Comparison of ENCODE assay signal across 1 cellular context in the genomic region with DNA sequence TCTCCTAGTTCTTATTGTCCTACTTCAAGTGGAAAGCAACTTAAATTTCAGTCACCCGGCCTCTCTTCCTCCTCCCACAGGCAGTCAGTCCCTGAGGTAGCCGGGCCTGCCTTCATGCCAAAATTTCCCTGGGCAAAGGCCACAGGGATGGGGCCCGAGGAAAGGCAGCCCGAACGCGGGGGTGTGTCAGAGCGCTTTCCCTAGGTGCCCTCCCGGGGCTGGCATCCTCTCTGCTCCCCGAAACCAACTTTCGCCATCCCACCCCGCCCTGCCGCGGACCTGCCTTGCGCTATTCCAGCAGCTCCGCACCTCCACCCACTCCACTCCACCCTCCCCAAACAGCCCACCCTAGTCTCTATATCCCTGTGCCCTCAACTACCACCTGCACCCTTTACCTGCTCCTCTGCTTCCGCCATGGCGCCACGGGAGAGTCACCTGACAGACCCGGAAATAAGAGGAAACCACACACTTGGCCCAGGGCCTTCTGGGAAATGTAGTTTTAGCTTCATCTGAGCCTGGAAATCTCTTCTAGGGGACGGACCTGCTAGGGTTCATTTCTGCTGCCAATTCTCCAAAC.
A peak's percentile ranks its signal among the peaks of the same experiment; 100 is the strongest.
TF ChIP-seq lines count a peak whose summit lies in the region.

A gene (minus strand): TSS at position 433 of the 577 bp plus-strand sequence. CDS start 17 bp downstream, at position 416.

TF ChIP-seq in HEK293, 187 proteins besides CTCF, POLR2A, EP300 and RAD21 (continued from another document and continues in another):
- TF ChIP-seq, protein P1, sequence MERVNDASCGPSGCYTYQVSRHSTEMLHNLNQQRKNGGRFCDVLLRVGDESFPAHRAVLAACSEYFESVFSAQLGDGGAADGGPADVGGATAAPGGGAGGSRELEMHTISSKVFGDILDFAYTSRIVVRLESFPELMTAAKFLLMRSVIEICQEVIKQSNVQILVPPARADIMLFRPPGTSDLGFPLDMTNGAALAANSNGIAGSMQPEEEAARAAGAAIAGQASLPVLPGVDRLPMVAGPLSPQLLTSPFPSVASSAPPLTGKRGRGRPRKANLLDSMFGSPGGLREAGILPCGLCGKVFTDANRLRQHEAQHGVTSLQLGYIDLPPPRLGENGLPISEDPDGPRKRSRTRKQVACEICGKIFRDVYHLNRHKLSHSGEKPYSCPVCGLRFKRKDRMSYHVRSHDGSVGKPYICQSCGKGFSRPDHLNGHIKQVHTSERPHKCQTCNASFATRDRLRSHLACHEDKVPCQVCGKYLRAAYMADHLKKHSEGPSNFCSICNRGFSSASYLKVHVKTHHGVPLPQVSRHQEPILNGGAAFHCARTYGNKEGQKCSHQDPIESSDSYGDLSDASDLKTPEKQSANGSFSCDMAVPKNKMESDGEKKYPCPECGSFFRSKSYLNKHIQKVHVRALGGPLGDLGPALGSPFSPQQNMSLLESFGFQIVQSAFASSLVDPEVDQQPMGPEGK (tag by site-specific recombination; IDR thresholded peaks at IDR 0.05) = peak; percentile 47
- TF ChIP-seq ZBTB7A (tag by site-specific recombination; IDR thresholded peaks at IDR 0.05; ENCODE audit: low read depth) (no peak), ZNF600 (tag by site-specific recombination; IDR thresholded peaks at IDR 0.05) (peak; percentile 63), KLF16 (tag by site-specific recombination; IDR thresholded peaks at IDR 0.05) (peak; percentile 86), ZNF549 (tag by site-specific recombination; IDR thresholded peaks at IDR 0.05) (no peak), GLIS1 (tag by site-specific recombination; IDR thresholded peaks at IDR 0.05) (peak; percentile 67), YY1 (tag by site-specific recombination; IDR thresholded peaks at IDR 0.05) (peak; percentile 77; the same call in 1 of the 2 replicates), ZBTB17 (tag by site-specific recombination; IDR thresholded peaks at IDR 0.05) (peak; percentile 84), ZIC2 (tag by site-specific recombination; IDR thresholded peaks at IDR 0.05) (0 out of 2 replicates have a peak, but pooled peaks have one; percentile 15), TCF7L2 (IDR thresholded peaks at IDR 0.05; ENCODE audit: borderline replicate concordance, low read depth, low read length) (no peak), ZXDB (tag by site-specific recombination; IDR thresholded peaks at IDR 0.05) (peak; percentile 57), ZBTB48 (tag by site-specific recombination; IDR thresholded peaks at IDR 0.05) (peak; percentile 59; the same call in 1 of the 2 replicates), ZNF24 (tag by site-specific recombination; IDR thresholded peaks at IDR 0.05) (peak; percentile 48; the same call in 1 of the 2 replicates), ZNF10 (tag by site-specific recombination; IDR thresholded peaks at IDR 0.05) (peak; percentile 12; the same call in 1 of the 2 replicates), GLI4 (tag by site-specific recombination; IDR thresholded peaks at IDR 0.05) (0 out of 2 replicates have a peak, but pooled peaks have one; percentile 44), SP3 (tag by site-specific recombination; IDR thresholded peaks at IDR 0.05) (peak; percentile 54), ZBTB20 (tag by site-specific recombination; IDR thresholded peaks at IDR 0.05) (peak; percentile 72), GLIS2 (tag by site-specific recombination; IDR thresholded peaks at IDR 0.05) (peak; percentile 60), TRIM28 (IDR thresholded peaks at IDR 0.05; ENCODE audit: borderline replicate concordance, low read length) (no peak), ZNF335 (tag by site-specific recombination; conservative IDR thresholded peaks at IDR 0.05) (peak; percentile 94), KLF10 (tag by site-specific recombination; IDR thresholded peaks at IDR 0.05) (peak; percentile 52), SP7 (tag by site-specific recombination; IDR thresholded peaks at IDR 0.05) (peak; percentile 59; the same call in 1 of the 2 replicates), ZNF324 (tag by site-specific recombination; IDR thresholded peaks at IDR 0.05) (0 out of 2 replicates have a peak, but pooled peaks have one; percentile 25), EGR2 (tag by site-specific recombination; IDR thresholded peaks at IDR 0.05; ENCODE audit: low read depth) (peak; percentile 34; the same call in 1 of the 2 replicates)
- TF ChIP-seq, protein P2, sequence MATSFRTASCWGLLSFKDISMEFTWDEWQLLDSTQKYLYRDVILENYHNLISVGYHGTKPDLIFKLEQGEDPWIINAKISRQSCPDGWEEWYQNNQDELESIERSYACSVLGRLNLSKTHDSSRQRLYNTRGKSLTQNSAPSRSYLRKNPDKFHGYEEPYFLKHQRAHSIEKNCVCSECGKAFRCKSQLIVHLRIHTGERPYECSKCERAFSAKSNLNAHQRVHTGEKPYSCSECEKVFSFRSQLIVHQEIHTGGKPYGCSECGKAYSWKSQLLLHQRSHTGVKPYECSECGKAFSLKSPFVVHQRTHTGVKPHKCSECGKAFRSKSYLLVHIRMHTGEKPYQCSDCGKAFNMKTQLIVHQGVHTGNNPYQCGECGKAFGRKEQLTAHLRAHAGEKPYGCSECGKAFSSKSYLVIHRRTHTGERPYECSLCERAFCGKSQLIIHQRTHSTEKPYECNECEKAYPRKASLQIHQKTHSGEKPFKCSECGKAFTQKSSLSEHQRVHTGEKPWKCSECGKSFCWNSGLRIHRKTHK (tag by site-specific recombination; IDR thresholded peaks at IDR 0.05) = no peak
- TF ChIP-seq, protein P3, sequence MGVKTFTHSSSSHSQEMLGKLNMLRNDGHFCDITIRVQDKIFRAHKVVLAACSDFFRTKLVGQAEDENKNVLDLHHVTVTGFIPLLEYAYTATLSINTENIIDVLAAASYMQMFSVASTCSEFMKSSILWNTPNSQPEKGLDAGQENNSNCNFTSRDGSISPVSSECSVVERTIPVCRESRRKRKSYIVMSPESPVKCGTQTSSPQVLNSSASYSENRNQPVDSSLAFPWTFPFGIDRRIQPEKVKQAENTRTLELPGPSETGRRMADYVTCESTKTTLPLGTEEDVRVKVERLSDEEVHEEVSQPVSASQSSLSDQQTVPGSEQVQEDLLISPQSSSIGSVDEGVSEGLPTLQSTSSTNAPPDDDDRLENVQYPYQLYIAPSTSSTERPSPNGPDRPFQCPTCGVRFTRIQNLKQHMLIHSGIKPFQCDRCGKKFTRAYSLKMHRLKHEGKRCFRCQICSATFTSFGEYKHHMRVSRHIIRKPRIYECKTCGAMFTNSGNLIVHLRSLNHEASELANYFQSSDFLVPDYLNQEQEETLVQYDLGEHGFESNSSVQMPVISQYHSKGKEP (tag by site-specific recombination; IDR thresholded peaks at IDR 0.05) = no peak
- TF ChIP-seq, protein P4, sequence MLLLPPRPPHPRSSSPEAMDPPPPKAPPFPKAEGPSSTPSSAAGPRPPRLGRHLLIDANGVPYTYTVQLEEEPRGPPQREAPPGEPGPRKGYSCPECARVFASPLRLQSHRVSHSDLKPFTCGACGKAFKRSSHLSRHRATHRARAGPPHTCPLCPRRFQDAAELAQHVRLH (tag by site-specific recombination; IDR thresholded peaks at IDR 0.05) = peak; percentile 50; the same call in 1 of the 2 replicates
- TF ChIP-seq, protein P5, sequence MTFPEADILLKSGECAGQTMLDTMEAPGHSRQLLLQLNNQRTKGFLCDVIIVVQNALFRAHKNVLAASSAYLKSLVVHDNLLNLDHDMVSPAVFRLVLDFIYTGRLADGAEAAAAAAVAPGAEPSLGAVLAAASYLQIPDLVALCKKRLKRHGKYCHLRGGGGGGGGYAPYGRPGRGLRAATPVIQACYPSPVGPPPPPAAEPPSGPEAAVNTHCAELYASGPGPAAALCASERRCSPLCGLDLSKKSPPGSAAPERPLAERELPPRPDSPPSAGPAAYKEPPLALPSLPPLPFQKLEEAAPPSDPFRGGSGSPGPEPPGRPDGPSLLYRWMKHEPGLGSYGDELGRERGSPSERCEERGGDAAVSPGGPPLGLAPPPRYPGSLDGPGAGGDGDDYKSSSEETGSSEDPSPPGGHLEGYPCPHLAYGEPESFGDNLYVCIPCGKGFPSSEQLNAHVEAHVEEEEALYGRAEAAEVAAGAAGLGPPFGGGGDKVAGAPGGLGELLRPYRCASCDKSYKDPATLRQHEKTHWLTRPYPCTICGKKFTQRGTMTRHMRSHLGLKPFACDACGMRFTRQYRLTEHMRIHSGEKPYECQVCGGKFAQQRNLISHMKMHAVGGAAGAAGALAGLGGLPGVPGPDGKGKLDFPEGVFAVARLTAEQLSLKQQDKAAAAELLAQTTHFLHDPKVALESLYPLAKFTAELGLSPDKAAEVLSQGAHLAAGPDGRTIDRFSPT (tag by site-specific recombination; IDR thresholded peaks at IDR 0.05) = peak; percentile 91
- TF ChIP-seq, protein P6, sequence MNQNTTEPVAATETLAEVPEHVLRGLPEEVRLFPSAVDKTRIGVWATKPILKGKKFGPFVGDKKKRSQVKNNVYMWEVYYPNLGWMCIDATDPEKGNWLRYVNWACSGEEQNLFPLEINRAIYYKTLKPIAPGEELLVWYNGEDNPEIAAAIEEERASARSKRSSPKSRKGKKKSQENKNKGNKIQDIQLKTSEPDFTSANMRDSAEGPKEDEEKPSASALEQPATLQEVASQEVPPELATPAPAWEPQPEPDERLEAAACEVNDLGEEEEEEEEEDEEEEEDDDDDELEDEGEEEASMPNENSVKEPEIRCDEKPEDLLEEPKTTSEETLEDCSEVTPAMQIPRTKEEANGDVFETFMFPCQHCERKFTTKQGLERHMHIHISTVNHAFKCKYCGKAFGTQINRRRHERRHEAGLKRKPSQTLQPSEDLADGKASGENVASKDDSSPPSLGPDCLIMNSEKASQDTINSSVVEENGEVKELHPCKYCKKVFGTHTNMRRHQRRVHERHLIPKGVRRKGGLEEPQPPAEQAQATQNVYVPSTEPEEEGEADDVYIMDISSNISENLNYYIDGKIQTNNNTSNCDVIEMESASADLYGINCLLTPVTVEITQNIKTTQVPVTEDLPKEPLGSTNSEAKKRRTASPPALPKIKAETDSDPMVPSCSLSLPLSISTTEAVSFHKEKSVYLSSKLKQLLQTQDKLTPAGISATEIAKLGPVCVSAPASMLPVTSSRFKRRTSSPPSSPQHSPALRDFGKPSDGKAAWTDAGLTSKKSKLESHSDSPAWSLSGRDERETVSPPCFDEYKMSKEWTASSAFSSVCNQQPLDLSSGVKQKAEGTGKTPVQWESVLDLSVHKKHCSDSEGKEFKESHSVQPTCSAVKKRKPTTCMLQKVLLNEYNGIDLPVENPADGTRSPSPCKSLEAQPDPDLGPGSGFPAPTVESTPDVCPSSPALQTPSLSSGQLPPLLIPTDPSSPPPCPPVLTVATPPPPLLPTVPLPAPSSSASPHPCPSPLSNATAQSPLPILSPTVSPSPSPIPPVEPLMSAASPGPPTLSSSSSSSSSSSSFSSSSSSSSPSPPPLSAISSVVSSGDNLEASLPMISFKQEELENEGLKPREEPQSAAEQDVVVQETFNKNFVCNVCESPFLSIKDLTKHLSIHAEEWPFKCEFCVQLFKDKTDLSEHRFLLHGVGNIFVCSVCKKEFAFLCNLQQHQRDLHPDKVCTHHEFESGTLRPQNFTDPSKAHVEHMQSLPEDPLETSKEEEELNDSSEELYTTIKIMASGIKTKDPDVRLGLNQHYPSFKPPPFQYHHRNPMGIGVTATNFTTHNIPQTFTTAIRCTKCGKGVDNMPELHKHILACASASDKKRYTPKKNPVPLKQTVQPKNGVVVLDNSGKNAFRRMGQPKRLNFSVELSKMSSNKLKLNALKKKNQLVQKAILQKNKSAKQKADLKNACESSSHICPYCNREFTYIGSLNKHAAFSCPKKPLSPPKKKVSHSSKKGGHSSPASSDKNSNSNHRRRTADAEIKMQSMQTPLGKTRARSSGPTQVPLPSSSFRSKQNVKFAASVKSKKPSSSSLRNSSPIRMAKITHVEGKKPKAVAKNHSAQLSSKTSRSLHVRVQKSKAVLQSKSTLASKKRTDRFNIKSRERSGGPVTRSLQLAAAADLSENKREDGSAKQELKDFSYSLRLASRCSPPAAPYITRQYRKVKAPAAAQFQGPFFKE (tag by site-specific recombination; IDR thresholded peaks at IDR 0.05; ENCODE audit: borderline replicate concordance) = no peak
- TF ChIP-seq, protein P7, sequence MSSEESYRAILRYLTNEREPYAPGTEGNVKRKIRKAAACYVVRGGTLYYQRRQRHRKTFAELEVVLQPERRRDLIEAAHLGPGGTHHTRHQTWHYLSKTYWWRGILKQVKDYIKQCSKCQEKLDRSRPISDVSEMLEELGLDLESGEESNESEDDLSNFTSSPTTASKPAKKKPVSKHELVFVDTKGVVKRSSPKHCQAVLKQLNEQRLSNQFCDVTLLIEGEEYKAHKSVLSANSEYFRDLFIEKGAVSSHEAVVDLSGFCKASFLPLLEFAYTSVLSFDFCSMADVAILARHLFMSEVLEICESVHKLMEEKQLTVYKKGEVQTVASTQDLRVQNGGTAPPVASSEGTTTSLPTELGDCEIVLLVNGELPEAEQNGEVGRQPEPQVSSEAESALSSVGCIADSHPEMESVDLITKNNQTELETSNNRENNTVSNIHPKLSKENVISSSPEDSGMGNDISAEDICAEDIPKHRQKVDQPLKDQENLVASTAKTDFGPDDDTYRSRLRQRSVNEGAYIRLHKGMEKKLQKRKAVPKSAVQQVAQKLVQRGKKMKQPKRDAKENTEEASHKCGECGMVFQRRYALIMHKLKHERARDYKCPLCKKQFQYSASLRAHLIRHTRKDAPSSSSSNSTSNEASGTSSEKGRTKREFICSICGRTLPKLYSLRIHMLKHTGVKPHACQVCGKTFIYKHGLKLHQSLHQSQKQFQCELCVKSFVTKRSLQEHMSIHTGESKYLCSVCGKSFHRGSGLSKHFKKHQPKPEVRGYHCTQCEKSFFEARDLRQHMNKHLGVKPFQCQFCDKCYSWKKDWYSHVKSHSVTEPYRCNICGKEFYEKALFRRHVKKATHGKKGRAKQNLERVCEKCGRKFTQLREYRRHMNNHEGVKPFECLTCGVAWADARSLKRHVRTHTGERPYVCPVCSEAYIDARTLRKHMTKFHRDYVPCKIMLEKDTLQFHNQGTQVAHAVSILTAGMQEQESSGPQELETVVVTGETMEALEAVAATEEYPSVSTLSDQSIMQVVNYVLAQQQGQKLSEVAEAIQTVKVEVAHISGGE (tag by site-specific recombination; conservative IDR thresholded peaks at IDR 0.05; ENCODE audit: low read depth) = peak; percentile 88
- TF ChIP-seq, protein P8, sequence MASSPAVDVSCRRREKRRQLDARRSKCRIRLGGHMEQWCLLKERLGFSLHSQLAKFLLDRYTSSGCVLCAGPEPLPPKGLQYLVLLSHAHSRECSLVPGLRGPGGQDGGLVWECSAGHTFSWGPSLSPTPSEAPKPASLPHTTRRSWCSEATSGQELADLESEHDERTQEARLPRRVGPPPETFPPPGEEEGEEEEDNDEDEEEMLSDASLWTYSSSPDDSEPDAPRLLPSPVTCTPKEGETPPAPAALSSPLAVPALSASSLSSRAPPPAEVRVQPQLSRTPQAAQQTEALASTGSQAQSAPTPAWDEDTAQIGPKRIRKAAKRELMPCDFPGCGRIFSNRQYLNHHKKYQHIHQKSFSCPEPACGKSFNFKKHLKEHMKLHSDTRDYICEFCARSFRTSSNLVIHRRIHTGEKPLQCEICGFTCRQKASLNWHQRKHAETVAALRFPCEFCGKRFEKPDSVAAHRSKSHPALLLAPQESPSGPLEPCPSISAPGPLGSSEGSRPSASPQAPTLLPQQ (tag by site-specific recombination; IDR thresholded peaks at IDR 0.05) = peak; percentile 49; the same call in 1 of the 2 replicates
- TF ChIP-seq, protein P9, sequence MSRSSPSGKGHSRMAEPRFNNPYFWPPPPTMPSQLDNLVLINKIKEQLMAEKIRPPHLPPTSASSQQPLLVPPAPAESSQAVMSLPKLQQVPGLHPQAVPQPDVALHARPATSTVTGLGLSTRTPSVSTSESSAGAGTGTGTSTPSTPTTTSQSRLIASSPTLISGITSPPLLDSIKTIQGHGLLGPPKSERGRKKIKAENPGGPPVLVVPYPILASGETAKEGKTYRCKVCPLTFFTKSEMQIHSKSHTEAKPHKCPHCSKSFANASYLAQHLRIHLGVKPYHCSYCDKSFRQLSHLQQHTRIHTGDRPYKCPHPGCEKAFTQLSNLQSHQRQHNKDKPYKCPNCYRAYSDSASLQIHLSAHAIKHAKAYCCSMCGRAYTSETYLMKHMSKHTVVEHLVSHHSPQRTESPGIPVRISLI (tag by site-specific recombination; IDR thresholded peaks at IDR 0.05) = no peak
